ENCODE assay signal across 1 cellular context in the genomic region with DNA sequence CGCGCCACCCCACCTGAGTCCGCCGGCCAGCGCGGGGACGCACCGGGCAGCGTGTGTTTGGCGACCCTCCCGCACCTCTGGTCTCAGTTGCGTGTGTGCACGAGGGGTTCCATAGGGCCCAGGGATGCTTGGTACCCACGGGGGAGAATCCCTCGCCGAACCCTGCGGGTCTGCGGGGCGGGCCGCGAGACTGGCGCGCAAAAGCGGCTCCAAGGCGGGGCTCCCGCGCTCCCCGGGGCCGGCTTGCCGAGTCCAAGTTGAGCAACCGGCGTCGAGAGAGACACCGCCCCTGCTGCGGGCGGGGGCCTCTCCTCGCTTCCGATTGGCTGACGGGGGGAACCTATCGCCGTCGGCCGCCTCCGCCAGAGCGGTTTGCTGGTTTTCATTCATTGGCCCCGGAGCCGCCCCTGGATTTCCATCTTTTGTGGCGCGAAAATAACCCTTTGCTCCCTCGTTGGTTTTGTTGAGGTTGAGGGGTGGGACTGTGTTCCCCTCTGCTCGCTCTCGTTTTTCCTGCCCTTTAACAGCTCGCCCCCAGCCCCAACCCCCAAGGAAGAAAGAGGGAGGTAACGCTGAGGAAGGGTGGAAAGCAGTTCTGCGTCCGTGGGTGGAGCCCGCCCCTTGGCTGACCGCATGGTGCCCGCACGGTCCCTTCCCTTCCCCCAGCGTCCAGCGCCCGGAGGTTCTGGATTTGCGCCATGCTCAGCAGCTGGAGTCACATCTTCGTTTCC.
TF ChIP-seq lines count a peak whose summit lies in the region.

No MANE protein-coding gene starts in this region.

TF ChIP-seq in HepG2, 621 proteins besides CTCF, POLR2A, EP300 and RAD21 (continued from another document and continues in another):
- TF ChIP-seq, protein P1, sequence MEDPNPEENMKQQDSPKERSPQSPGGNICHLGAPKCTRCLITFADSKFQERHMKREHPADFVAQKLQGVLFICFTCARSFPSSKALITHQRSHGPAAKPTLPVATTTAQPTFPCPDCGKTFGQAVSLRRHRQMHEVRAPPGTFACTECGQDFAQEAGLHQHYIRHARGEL (CRISPR knock-in tag; IDR thresholded peaks at IDR 0.05) = no peak
- TF ChIP-seq NR2C2 (CRISPR knock-in tag; IDR thresholded peaks at IDR 0.05; ENCODE audit: borderline replicate concordance) (no peak; the same call in 1 of the 2 replicates), ZNF33A (CRISPR knock-in tag; IDR thresholded peaks at IDR 0.05; ENCODE audit: borderline replicate concordance) (peak; percentile 75; the same call in 1 of the 2 replicates), HOXD1 (CRISPR knock-in tag; IDR thresholded peaks at IDR 0.05) (0 out of 2 replicates have a peak, but pooled peaks have one; percentile 30), ZBTB3 (CRISPR knock-in tag; IDR thresholded peaks at IDR 0.05; ENCODE audit: borderline replicate concordance, low read depth) (no peak; the same call in 1 of the 2 replicates), ZBTB8A (CRISPR knock-in tag; IDR thresholded peaks at IDR 0.05; ENCODE audit: borderline replicate concordance, low read depth) (no peak), ZSCAN29 (CRISPR knock-in tag; conservative IDR thresholded peaks at IDR 0.05) (no peak; the same call in 1 of the 2 replicates), ZNF335 (CRISPR knock-in tag; IDR thresholded peaks at IDR 0.05) (peak; percentile 62), LCORL (IDR thresholded peaks at IDR 0.05) (no peak; the same call in 1 of the 2 replicates), LCORL (CRISPR knock-in tag; IDR thresholded peaks at IDR 0.05) (peak; percentile 67; the same call in 1 of the 2 replicates), ZSCAN9 (CRISPR knock-in tag; IDR thresholded peaks at IDR 0.05; ENCODE audit: borderline replicate concordance) (no peak; the same call in 1 of the 2 replicates), KMT2B (CRISPR knock-in tag; IDR thresholded peaks at IDR 0.05) (peak; percentile 74), ARNT (IDR thresholded peaks at IDR 0.05) (no peak), ARHGAP35 (CRISPR knock-in tag; IDR thresholded peaks at IDR 0.05; ENCODE audit: borderline replicate concordance) (no peak), ISX (CRISPR knock-in tag; conservative IDR thresholded peaks at IDR 0.05) (peak; percentile 74; the same call in 1 of the 2 replicates), ZNF329 (CRISPR knock-in tag; IDR thresholded peaks at IDR 0.05; ENCODE audit: low read depth) (no peak), SP1 (IDR thresholded peaks at IDR 0.05) (no peak), SP1 (CRISPR knock-in tag; IDR thresholded peaks at IDR 0.05) (peak; percentile 41; the same call in 1 of the 2 replicates), SALL1 (CRISPR knock-in tag; IDR thresholded peaks at IDR 0.05) (peak; percentile 85), TAF1 (CRISPR knock-in tag; IDR thresholded peaks at IDR 0.05) (peak; percentile 69), ZFP36L1 (CRISPR knock-in tag; IDR thresholded peaks at IDR 0.05) (no peak; the same call in 1 of the 2 replicates), ATF4 (CRISPR knock-in tag; IDR thresholded peaks at IDR 0.05) (peak in 1 of 2 experiments; percentile 70; a peak in 2 of 4 replicates), WIZ (CRISPR knock-in tag; IDR thresholded peaks at IDR 0.05) (peak; percentile 59), ZNF12 (CRISPR knock-in tag; IDR thresholded peaks at IDR 0.05) (no peak), SMAD3 (CRISPR knock-in tag; IDR thresholded peaks at IDR 0.05) (no peak), EHMT2 (IDR thresholded peaks at IDR 0.05; ENCODE audit: borderline replicate concordance, low read depth, low read length) (no peak; the same call in 1 of the 2 replicates), ZNF44 (CRISPR knock-in tag; IDR thresholded peaks at IDR 0.05) (no peak), ZNF563 (CRISPR knock-in tag; IDR thresholded peaks at IDR 0.05) (peak; percentile 48; the same call in 1 of the 2 replicates), DRAP1 (CRISPR knock-in tag; IDR thresholded peaks at IDR 0.05) (peak; percentile 58), ZBTB4 (CRISPR knock-in tag; IDR thresholded peaks at IDR 0.05; ENCODE audit: borderline replicate concordance) (peak; percentile 83; the same call in 1 of the 2 replicates), CREM (IDR thresholded peaks at IDR 0.05) (no peak; the same call in none of the 2 replicates), CREM (CRISPR knock-in tag; IDR thresholded peaks at IDR 0.05) (no peak), RFX3 (CRISPR knock-in tag; IDR thresholded peaks at IDR 0.05) (no peak), ZNF792 (CRISPR knock-in tag; IDR thresholded peaks at IDR 0.05) (peak; percentile 56; the same call in 1 of the 2 replicates), ZBTB42 (CRISPR knock-in tag; IDR thresholded peaks at IDR 0.05) (no peak), NCOA1 (CRISPR knock-in tag; IDR thresholded peaks at IDR 0.05) (no peak; the same call in none of the 2 replicates), ZNF205 (CRISPR knock-in tag; IDR thresholded peaks at IDR 0.05) (no peak), HCFC1 (IDR thresholded peaks at IDR 0.05; ENCODE audit: low read depth, low read length) (no peak), SIX1 (CRISPR knock-in tag; IDR thresholded peaks at IDR 0.05; ENCODE audit: borderline replicate concordance) (no peak), MTA1 (CRISPR knock-in tag; IDR thresholded peaks at IDR 0.05; ENCODE audit: borderline replicate concordance) (peak; percentile 80; the same call in 1 of the 2 replicates)
- TF ChIP-seq, protein P2, sequence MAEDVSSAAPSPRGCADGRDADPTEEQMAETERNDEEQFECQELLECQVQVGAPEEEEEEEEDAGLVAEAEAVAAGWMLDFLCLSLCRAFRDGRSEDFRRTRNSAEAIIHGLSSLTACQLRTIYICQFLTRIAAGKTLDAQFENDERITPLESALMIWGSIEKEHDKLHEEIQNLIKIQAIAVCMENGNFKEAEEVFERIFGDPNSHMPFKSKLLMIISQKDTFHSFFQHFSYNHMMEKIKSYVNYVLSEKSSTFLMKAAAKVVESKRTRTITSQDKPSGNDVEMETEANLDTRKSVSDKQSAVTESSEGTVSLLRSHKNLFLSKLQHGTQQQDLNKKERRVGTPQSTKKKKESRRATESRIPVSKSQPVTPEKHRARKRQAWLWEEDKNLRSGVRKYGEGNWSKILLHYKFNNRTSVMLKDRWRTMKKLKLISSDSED (CRISPR knock-in tag; IDR thresholded peaks at IDR 0.05) = no peak
- TF ChIP-seq, protein P3, sequence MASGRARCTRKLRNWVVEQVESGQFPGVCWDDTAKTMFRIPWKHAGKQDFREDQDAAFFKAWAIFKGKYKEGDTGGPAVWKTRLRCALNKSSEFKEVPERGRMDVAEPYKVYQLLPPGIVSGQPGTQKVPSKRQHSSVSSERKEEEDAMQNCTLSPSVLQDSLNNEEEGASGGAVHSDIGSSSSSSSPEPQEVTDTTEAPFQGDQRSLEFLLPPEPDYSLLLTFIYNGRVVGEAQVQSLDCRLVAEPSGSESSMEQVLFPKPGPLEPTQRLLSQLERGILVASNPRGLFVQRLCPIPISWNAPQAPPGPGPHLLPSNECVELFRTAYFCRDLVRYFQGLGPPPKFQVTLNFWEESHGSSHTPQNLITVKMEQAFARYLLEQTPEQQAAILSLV (CRISPR knock-in tag; IDR thresholded peaks at IDR 0.05; ENCODE audit: borderline replicate concordance) = peak; percentile 80
- TF ChIP-seq, protein P4, sequence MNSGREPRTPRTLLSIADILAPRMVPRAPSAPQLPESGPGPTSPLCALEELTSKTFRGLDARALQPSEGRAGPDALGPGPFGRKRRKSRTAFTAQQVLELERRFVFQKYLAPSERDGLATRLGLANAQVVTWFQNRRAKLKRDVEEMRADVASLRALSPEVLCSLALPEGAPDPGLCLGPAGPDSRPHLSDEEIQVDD (CRISPR knock-in tag; IDR thresholded peaks at IDR 0.05; ENCODE audit: borderline replicate concordance) = peak; percentile 49; the same call in 1 of the 2 replicates
- TF ChIP-seq, protein P5, sequence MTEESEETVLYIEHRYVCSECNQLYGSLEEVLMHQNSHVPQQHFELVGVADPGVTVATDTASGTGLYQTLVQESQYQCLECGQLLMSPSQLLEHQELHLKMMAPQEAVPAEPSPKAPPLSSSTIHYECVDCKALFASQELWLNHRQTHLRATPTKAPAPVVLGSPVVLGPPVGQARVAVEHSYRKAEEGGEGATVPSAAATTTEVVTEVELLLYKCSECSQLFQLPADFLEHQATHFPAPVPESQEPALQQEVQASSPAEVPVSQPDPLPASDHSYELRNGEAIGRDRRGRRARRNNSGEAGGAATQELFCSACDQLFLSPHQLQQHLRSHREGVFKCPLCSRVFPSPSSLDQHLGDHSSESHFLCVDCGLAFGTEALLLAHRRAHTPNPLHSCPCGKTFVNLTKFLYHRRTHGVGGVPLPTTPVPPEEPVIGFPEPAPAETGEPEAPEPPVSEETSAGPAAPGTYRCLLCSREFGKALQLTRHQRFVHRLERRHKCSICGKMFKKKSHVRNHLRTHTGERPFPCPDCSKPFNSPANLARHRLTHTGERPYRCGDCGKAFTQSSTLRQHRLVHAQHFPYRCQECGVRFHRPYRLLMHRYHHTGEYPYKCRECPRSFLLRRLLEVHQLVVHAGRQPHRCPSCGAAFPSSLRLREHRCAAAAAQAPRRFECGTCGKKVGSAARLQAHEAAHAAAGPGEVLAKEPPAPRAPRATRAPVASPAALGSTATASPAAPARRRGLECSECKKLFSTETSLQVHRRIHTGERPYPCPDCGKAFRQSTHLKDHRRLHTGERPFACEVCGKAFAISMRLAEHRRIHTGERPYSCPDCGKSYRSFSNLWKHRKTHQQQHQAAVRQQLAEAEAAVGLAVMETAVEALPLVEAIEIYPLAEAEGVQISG (CRISPR knock-in tag; IDR thresholded peaks at IDR 0.05) = peak; percentile 75
- TF ChIP-seq, protein P6, sequence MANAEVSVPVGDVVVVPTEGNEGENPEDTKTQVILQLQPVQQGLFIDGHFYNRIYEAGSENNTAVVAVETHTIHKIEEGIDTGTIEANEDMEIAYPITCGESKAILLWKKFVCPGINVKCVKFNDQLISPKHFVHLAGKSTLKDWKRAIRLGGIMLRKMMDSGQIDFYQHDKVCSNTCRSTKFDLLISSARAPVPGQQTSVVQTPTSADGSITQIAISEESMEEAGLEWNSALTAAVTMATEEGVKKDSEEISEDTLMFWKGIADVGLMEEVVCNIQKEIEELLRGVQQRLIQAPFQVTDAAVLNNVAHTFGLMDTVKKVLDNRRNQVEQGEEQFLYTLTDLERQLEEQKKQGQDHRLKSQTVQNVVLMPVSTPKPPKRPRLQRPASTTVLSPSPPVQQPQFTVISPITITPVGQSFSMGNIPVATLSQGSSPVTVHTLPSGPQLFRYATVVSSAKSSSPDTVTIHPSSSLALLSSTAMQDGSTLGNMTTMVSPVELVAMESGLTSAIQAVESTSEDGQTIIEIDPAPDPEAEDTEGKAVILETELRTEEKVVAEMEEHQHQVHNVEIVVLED (CRISPR knock-in tag; IDR thresholded peaks at IDR 0.05; ENCODE audit: borderline replicate concordance) = peak; percentile 78
- TF ChIP-seq, protein P7, sequence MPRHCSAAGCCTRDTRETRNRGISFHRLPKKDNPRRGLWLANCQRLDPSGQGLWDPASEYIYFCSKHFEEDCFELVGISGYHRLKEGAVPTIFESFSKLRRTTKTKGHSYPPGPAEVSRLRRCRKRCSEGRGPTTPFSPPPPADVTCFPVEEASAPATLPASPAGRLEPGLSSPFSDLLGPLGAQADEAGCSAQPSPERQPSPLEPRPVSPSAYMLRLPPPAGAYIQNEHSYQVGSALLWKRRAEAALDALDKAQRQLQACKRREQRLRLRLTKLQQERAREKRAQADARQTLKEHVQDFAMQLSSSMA (CRISPR knock-in tag; IDR thresholded peaks at IDR 0.05) = peak; percentile 68; the same call in 1 of the 2 replicates
- TF ChIP-seq, protein P8, sequence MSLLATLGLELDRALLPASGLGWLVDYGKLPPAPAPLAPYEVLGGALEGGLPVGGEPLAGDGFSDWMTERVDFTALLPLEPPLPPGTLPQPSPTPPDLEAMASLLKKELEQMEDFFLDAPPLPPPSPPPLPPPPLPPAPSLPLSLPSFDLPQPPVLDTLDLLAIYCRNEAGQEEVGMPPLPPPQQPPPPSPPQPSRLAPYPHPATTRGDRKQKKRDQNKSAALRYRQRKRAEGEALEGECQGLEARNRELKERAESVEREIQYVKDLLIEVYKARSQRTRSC (CRISPR knock-in tag; IDR thresholded peaks at IDR 0.05; ENCODE audit: low read depth) = 0 out of 2 replicates have a peak, but pooled peaks have one; percentile 63
